Comparison of ENCODE assay signal across 8 cellular contexts in genomic region chr5:43312076-43312620, GRCh38. TPM values are rescaled to one million over a fixed set of nuclear protein-coding genes. Genes with fewer than 3 reads are reported as not detected.
DNase-seq lines count a peak whose midpoint lies in the region; ATAC-seq and TF ChIP-seq lines count a peak whose summit lies in the region.

No MANE protein-coding gene starts in this region.

- H3K4me1 ChIP-seq in duodenal mucosa (ENCODE audit: control insufficient read depth in 1 of 2, insufficient read depth in 2 of 2, low read length in 2 of 2) (peaks cover 25 to 32% of the 10 kb centered on the region in 2 donors), neural progenitor cell (peaks cover 58% of the 10 kb centered on the region)

- CTCF ChIA-PET in CD4-positive, alpha-beta T cell (lab: Charles Lee), result interaction anchor here (1.0 to 3.9 kb wide), 4 partner anchors 78 to 206 kb away, joined by 3 to 20 read pairs (median 5); partner anchors contain the start of gene TMEM267

- H3K9me3 ChIP-seq in CD4-positive, alpha-beta T cell (ENCODE audit: control insufficient read depth, low read length), result no peaks in the 10 kb centered on the region
- H3K9me3 ChIP-seq in duodenal mucosa (ENCODE audit: control insufficient read depth in 1 of 2, low read length in 2 of 2) (no peaks in the 10 kb centered on the region), neural progenitor cell (ENCODE audit: low read depth) (no peaks in the 10 kb centered on the region)

- ATAC-seq in CD4-positive, alpha-beta T cell (ENCODE audit: poor library complexity), result no peak

- DNase-seq in CD4-positive, alpha-beta T cell, result no peak
- DNase-seq in NCI-H1105 treated with DMSO at 0.1 percent for 48 hours (lab: John Stamatoyannopoulos, UW) (peak; percentile 21), neural progenitor cell (ENCODE audit: low spot score) (peak; percentile 12), KBM-7 (no peak), NCI-H1092 treated with DMSO at 0.1 percent for 48 hours (lab: John Stamatoyannopoulos, UW) (no peak), NCI-H82 (lab: John Stamatoyannopoulos, UW) (no peak), middle frontal gyrus (ENCODE audit: extremely low spot score, low spot score) (no peak)

- peaks cover 9% of the 10 kb centered on the region for H3K36me3 Mint-ChIP-seq in CD4-positive, alpha-beta T cell (ENCODE audit: low read depth)
- peaks cover 36% of the 10 kb centered on the region for H3K36me3 Mint-ChIP-seq in neural progenitor cell

- H3K36me3 ChIP-seq in duodenal mucosa (ENCODE audit: control insufficient read depth in 1 of 2, insufficient read depth in 2 of 2, low read length in 2 of 2), result peaks cover 0 to 4% of the 10 kb centered on the region in 2 donors
- peaks cover 5% of the 10 kb centered on the region for H3K36me3 ChIP-seq in neural progenitor cell

- H3K4me3 ChIP-seq in duodenal mucosa (ENCODE audit: low read depth in 1 of 2, low read length in 2 of 2), result peak overlapping the region; percentile 93 to 100
- peak overlapping the region; percentile 79 for H3K4me3 ChIP-seq in neural progenitor cell

- H3K4me2 ChIP-seq in neural progenitor cell, result peak overlapping the region; percentile 95

- H3F3A ChIP-seq in neural progenitor cell (ENCODE audit: low read depth), result peaks cover 54% of the 10 kb centered on the region

- no peak overlapping the region for H3K27ac ChIP-seq in CD4-positive, alpha-beta T cell (ENCODE audit: low read depth, low read length)
- no peak overlapping the region for H3K27ac ChIP-seq in duodenal mucosa (ENCODE audit: low read depth, low read length)
- peak overlapping the region; percentile 7 for H3K27ac ChIP-seq in neural progenitor cell

- intact Hi-C loops in CD4-positive, alpha-beta T cell (cut with DNase I, micrococcal nuclease), result loop anchor here (2.0 to 10.0 kb wide), 9 partner anchors 173 to 1493 kb away; partner anchors contain the start of genes PAIP1 (in 2 of the 2), ZNF131 (in 2 of the 2), C5orf34 (in 1 of the 2) and MRPS30 (in 1 of the 2)

- H3K9me3 Mint-ChIP-seq in CD4-positive, alpha-beta T cell, result no peaks in the 10 kb centered on the region
- H3K9me3 Mint-ChIP-seq in neural progenitor cell, result peaks cover 18% of the 10 kb centered on the region

- peak overlapping the region; percentile 95 for H3K4me3 Mint-ChIP-seq in CD4-positive, alpha-beta T cell
- H3K4me3 Mint-ChIP-seq in neural progenitor cell, result peak overlapping the region; percentile 100

- in situ Hi-C loops in KBM-7 (cut with MboI; ENCODE audit: low pct_unique_long_range_greater_than_20kb, low sequenced_read_pairs), result no loop called here

- H3K27me3 Mint-ChIP-seq in CD4-positive, alpha-beta T cell, result no peaks in the 10 kb centered on the region
- H3K27me3 Mint-ChIP-seq in neural progenitor cell (ENCODE audit: insufficient read depth, low read depth), result peaks cover 9% of the 10 kb centered on the region

- no peaks in the 10 kb centered on the region for H3K27me3 ChIP-seq in CD4-positive, alpha-beta T cell (ENCODE audit: control insufficient read depth, insufficient read depth, low read length)
- H3K27me3 ChIP-seq in duodenal mucosa (ENCODE audit: control insufficient read depth in 1 of 2, insufficient read depth in 2 of 2, low read length in 2 of 2) (no peaks in the 10 kb centered on the region), neural progenitor cell (no peaks in the 10 kb centered on the region)

- peak overlapping the region; percentile 88 for H3K27ac Mint-ChIP-seq in CD4-positive, alpha-beta T cell
- H3K27ac Mint-ChIP-seq in neural progenitor cell, result peak overlapping the region; percentile 95

- H2AFZ ChIP-seq in neural progenitor cell (replicated peaks), result no peak overlapping the region

- POLR2A ChIA-PET in CD4-positive, alpha-beta T cell (lab: Charles Lee), result interaction anchor here (0.9 to 3.9 kb wide), 16 partner anchors 9 to 1408 kb away, joined by 3 to 175 read pairs (median 22); partner anchors contain the start of genes ANXA2R, C5orf34, RIMOC1 and TMEM267

- H4K20me1 ChIP-seq in neural progenitor cell (ENCODE audit: low read depth), result peaks cover 59% of the 10 kb centered on the region

- peaks cover 69% of the 10 kb centered on the region for H3K79me2 ChIP-seq in neural progenitor cell (ENCODE audit: low read depth)

- H3K9ac ChIP-seq in duodenal mucosa (ENCODE audit: low read depth in 1 of 2, low read length in 2 of 2) (peak overlapping the region; percentile 89 to 100), neural progenitor cell (peak overlapping the region; percentile 81)

- peaks cover 30% of the 10 kb centered on the region for H3K4me1 Mint-ChIP-seq in CD4-positive, alpha-beta T cell (ENCODE audit: low read depth)
- peaks cover 62% of the 10 kb centered on the region for H3K4me1 Mint-ChIP-seq in neural progenitor cell

- TF ChIP-seq CTCF in CD4-positive, alpha-beta T cell (IDR thresholded peaks at IDR 0.05), result no peak
- no peak for TF ChIP-seq CTCF in neural progenitor cell (IDR thresholded peaks at IDR 0.05)

RNA-seq across cellular contexts. Expression of gene HMGCS1, which starts 1.1 kb away (rescaled TPM):
- 10 to 100 TPM; 43.3 to 52.7 TPM for total RNA-seq in CD4-positive, alpha-beta T cell
- 221 and 274 TPM in 2 replicates for total RNA-seq in neural progenitor cell (ENCODE audit: low replicate concordance)

Comparison
In these comparisons a context has a peak if more than half of its experiments do, and no peak if none do; other contexts are left out.
1. DNase-seq: peak in NCI-H1105 treated with DMSO at 0.1 percent for 48 hours (single experiment) and neural progenitor cell (single experiment); none in CD4-positive, alpha-beta T cell (0 of 10), KBM-7 (single experiment), NCI-H1092 treated with DMSO at 0.1 percent for 48 hours (single experiment), NCI-H82 (single experiment) and middle frontal gyrus (single experiment).